Comparison of ENCODE assay signal across 8 cellular contexts in genomic region chr19:14030997-14031718, GRCh38.
DNase-seq lines count a peak whose midpoint lies in the region; ATAC-seq, FAIRE-seq and TF ChIP-seq lines count a peak whose summit lies in the region.

No MANE protein-coding gene starts in this region.

- H3K4me3 ChIP-seq in RWPE2 (ENCODE audit: severe bottlenecking): peak overlapping the region; percentile 62
- peak overlapping the region; percentile 61 for H3K4me3 ChIP-seq in parathyroid adenoma (ENCODE audit: low read depth, low read length)

- DNase-seq in GM10266 (ENCODE audit: extremely low spot score) (peak; percentile 15), RWPE2 (ENCODE audit: low spot score) (no peak), epidermal melanocyte (ENCODE audit: insufficient read length, low spot score) (peak; percentile 11), RPMI8226 (no peak), erythroblast (lab: John Stamatoyannopoulos, UW) (no peak), RCC 7860 (ENCODE audit: low spot score) (no peak)

- ATAC-seq in RWPE2 (ENCODE audit: low read depth): no peak; the same call in 2 of the 3 replicates
- ATAC-seq in HG02798 (IDR thresholded peaks at IDR 0.05; ENCODE audit: poor library complexity, unreplicated experiment): no peak

- H3K27me3 ChIP-seq in RWPE2 (ENCODE audit: insufficient read depth, poor library complexity, severe bottlenecking) (no peaks in the 10 kb centered on the region), parathyroid adenoma (ENCODE audit: control insufficient read depth, insufficient read depth, low read length) (no peaks in the 10 kb centered on the region)

- H3K4me1 ChIP-seq in RWPE2 (ENCODE audit: insufficient read depth, poor library complexity, severe bottlenecking) (no peaks in the 10 kb centered on the region), parathyroid adenoma (no peaks in the 10 kb centered on the region)

- no peak for TF ChIP-seq POLR2A in erythroblast (IDR thresholded peaks at IDR 0.05; ENCODE audit: low read length)

- H3K27ac ChIP-seq in RWPE2 (ENCODE audit: poor library complexity, severe bottlenecking) (no peak overlapping the region), parathyroid adenoma (peak overlapping the region; percentile 34)

- H3K9me3 ChIP-seq in RWPE2 (ENCODE audit: severe bottlenecking) (no peaks in the 10 kb centered on the region), parathyroid adenoma (ENCODE audit: control insufficient read depth, low read length) (no peaks in the 10 kb centered on the region)

- H3K9ac ChIP-seq in parathyroid adenoma: peak overlapping the region; percentile 25

- no peak for TF ChIP-seq CTCF in GM10266 (IDR thresholded peaks at IDR 0.05; ENCODE audit: control insufficient read depth, insufficient read depth, low read depth, missing control alignments)
- no peak for TF ChIP-seq CTCF in RWPE2 (IDR thresholded peaks at IDR 0.05; ENCODE audit: poor library complexity, severe bottlenecking)
- TF ChIP-seq CTCF in parathyroid adenoma (IDR thresholded peaks at IDR 0.05): no peak

- no peak for FAIRE-seq in RCC 7860 (lab: Jason Lieb, UNC)

- H2AFZ ChIP-seq in parathyroid adenoma: peak overlapping the region; percentile 84

- H3K4me2 ChIP-seq in parathyroid adenoma (ENCODE audit: low read length): peak overlapping the region; percentile 93

- H3K36me3 ChIP-seq in RWPE2 (ENCODE audit: low read depth) (no peaks in the 10 kb centered on the region), parathyroid adenoma (ENCODE audit: control insufficient read depth, insufficient read depth, low read length) (no peaks in the 10 kb centered on the region)

- H3K79me2 ChIP-seq in parathyroid adenoma: no peaks in the 10 kb centered on the region

Comparison
In these comparisons a context has a peak if more than half of its experiments do, and no peak if none do; other contexts are left out.
1. DNase-seq: peak in GM10266 (single experiment) and epidermal melanocyte (single experiment); none in RWPE2 (single experiment), RPMI8226 (single experiment), erythroblast (0 of 2) and RCC 7860 (single experiment).